Comparison of ENCODE assay signal across 18 cellular contexts in genomic region chr16:13999895-14000425, GRCh38.
DNase-seq lines count a peak whose midpoint lies in the region; ATAC-seq and TF ChIP-seq lines count a peak whose summit lies in the region.
"Had no signal": no experiment of that assay in that cellular context is flagged by ENCODE, and none has a peak within 500 bp of the region (broad histone marks: within the 10 kb centered on the region; RNA-seq: fewer than 3 reads in every experiment).

No MANE protein-coding gene starts in this region.

- H3K79me2 ChIP-seq in OCI-LY7 (ENCODE audit: insufficient read depth, low read depth, low read length) = no peaks in the 10 kb centered on the region

- H2AFZ ChIP-seq in OCI-LY7 (ENCODE audit: low read length) = peak overlapping the region; percentile 64

- peaks cover 2 to 12% (median 9%) of the 10 kb centered on the region in 3 donors for H3K4me1 Mint-ChIP-seq in CD8-positive, alpha-beta memory T cell
- peaks cover 63% of the 10 kb centered on the region for H3K4me1 Mint-ChIP-seq in nephron progenitor cell
- peaks cover 35% of the 10 kb centered on the region for H3K4me1 Mint-ChIP-seq in activated T-cell treated with anti-CD3 and anti-CD28 coated beads, Interleukin-2, amount 50 U/mL, for 72 hours (ENCODE audit: low read depth)

- H3K36me3 ChIP-seq in CD8-positive, alpha-beta memory T cell (ENCODE audit: insufficient read depth, low read length) = no peaks in the 10 kb centered on the region
- no peaks in the 10 kb centered on the region for H3K36me3 ChIP-seq in OCI-LY7 (ENCODE audit: insufficient read depth, low read length)
- H3K36me3 ChIP-seq: gastroesophageal sphincter, right lobe of liver had no signal

- no peaks in the 10 kb centered on the region for H3K36me3 Mint-ChIP-seq in CD8-positive, alpha-beta memory T cell
- no peaks in the 10 kb centered on the region for H3K36me3 Mint-ChIP-seq in nephron progenitor cell (ENCODE audit: low read depth)
- H3K36me3 Mint-ChIP-seq in activated T-cell treated with anti-CD3 and anti-CD28 coated beads, Interleukin-2, amount 50 U/mL, for 72 hours (ENCODE audit: insufficient read depth in 2 of 2) = no peaks in the 10 kb centered on the region

- TF ChIP-seq CTCF in OCI-LY7 (conservative IDR thresholded peaks at IDR 0.05; ENCODE audit: low read length) = no peak
- no peak for TF ChIP-seq CTCF in nephron progenitor cell (IDR thresholded peaks at IDR 0.05)

- no peaks in the 10 kb centered on the region for H3K9me3 ChIP-seq in CD8-positive, alpha-beta memory T cell (ENCODE audit: low read length)
- no peaks in the 10 kb centered on the region for H3K9me3 ChIP-seq in OCI-LY7 (ENCODE audit: low read length)
- H3K9me3 ChIP-seq: gastroesophageal sphincter, right lobe of liver had no signal

- no peaks in the 10 kb centered on the region for H3K4me1 ChIP-seq in CD8-positive, alpha-beta memory T cell (ENCODE audit: insufficient read depth, low read length)
- H3K4me1 ChIP-seq in OCI-LY7 (ENCODE audit: insufficient read depth, low read length, poor library complexity, severe bottlenecking) = peaks cover 40% of the 10 kb centered on the region

- peaks cover 15 to 28% of the 10 kb centered on the region in 2 donors for H3K27me3 Mint-ChIP-seq in CD8-positive, alpha-beta memory T cell
- H3K27me3 Mint-ChIP-seq in nephron progenitor cell (ENCODE audit: low read depth, poor library complexity) = peaks cover 10% of the 10 kb centered on the region
- H3K27me3 Mint-ChIP-seq in activated T-cell treated with anti-CD3 and anti-CD28 coated beads, Interleukin-2, amount 50 U/mL, for 72 hours (ENCODE audit: low read depth) = peaks cover 17% of the 10 kb centered on the region

- H4K20me1 ChIP-seq in OCI-LY7 (ENCODE audit: insufficient read depth, low read length) = no peaks in the 10 kb centered on the region

- POLR2A ChIA-PET in CD8-positive, alpha-beta memory T cell (lab: Charles Lee) = no interaction called here
- POLR2A ChIA-PET in OCI-LY7 (lab: Charles Lee) = no interaction called here

- no peak for ATAC-seq in GM18861 (IDR thresholded peaks at IDR 0.05; ENCODE audit: unreplicated experiment)
- no peak for ATAC-seq in activated T-cell treated with anti-CD3 and anti-CD28 coated beads, Interleukin-2, amount 50 U/mL, for 72 hours (replicated peaks in 1 of 2)
- ATAC-seq: gastroesophageal sphincter, right lobe of liver had no signal

- no peaks in the 10 kb centered on the region for H3K27me3 ChIP-seq in CD8-positive, alpha-beta memory T cell (ENCODE audit: insufficient read depth, low read length, poor library complexity, severe bottlenecking)
- H3K27me3 ChIP-seq: gastroesophageal sphincter, right lobe of liver had no signal

- intact Hi-C loops in OCI-LY7 (cut with micrococcal nuclease; ENCODE audit: unreplicated experiment) = loop anchor here (5.0 kb wide), 1 partner anchor 78 kb away; the partner anchor contains the start of gene ERCC4
- intact Hi-C loops in head of caudate nucleus (cut with DNase I) = loop anchor here (5.0 kb wide), 1 partner anchor 43 kb away; no protein-coding TSS in a partner anchor

- CTCF ChIA-PET in CD8-positive, alpha-beta memory T cell (lab: Charles Lee) = no interaction called here
- CTCF ChIA-PET in OCI-LY7 (lab: Charles Lee; ENCODE audit: unreplicated experiment) = no interaction called here

- H3K9me2 ChIP-seq in OCI-LY7 (ENCODE audit: insufficient read depth, low read length) = no peaks in the 10 kb centered on the region

- no peaks in the 10 kb centered on the region for H3K9me3 Mint-ChIP-seq in CD8-positive, alpha-beta memory T cell
- no peaks in the 10 kb centered on the region for H3K9me3 Mint-ChIP-seq in nephron progenitor cell
- peaks cover 0 to 2% of the 10 kb centered on the region in 2 donors for H3K9me3 Mint-ChIP-seq in activated T-cell treated with anti-CD3 and anti-CD28 coated beads, Interleukin-2, amount 50 U/mL, for 72 hours

- no TSS peak for BruUV-seq in OCI-LY7 (replicated peaks; lab: Mats Ljungman, UMichigan)

- peak overlapping the region; percentile 8; the same call in 1 of the 2 replicates for H3K4me2 ChIP-seq in OCI-LY7 (ENCODE audit: low read length)

- H3K27ac ChIP-seq in CD8-positive, alpha-beta memory T cell (ENCODE audit: low read depth, low read length) = peak overlapping the region; percentile 12
- H3K27ac ChIP-seq in OCI-LY7 (ENCODE audit: low read depth, low read length, poor library complexity, severe bottlenecking) = no peak overlapping the region
- H3K27ac ChIP-seq: epithelial cell of prostate, right lobe of liver had no signal

- H3K27ac Mint-ChIP-seq in CD8-positive, alpha-beta memory T cell = peak overlapping the region in 1 of 8 donors; percentile 68
- H3K27ac Mint-ChIP-seq in nephron progenitor cell = peak overlapping the region; percentile 32
- H3K27ac Mint-ChIP-seq in activated T-cell treated with anti-CD3 and anti-CD28 coated beads, Interleukin-2, amount 50 U/mL, for 72 hours = no peak overlapping the region

- no peak overlapping the region for H3K4me3 Mint-ChIP-seq in CD8-positive, alpha-beta memory T cell
- no peak overlapping the region for H3K4me3 Mint-ChIP-seq in nephron progenitor cell
- H3K4me3 Mint-ChIP-seq in activated T-cell treated with anti-CD3 and anti-CD28 coated beads, Interleukin-2, amount 50 U/mL, for 72 hours = no peak overlapping the region

- H3K4me3 ChIP-seq in CD8-positive, alpha-beta memory T cell (ENCODE audit: low read length) = no peak overlapping the region
- no peak overlapping the region for H3K4me3 ChIP-seq in OCI-LY7 (ENCODE audit: low read depth, low read length, poor library complexity, severe bottlenecking)
- H3K4me3 ChIP-seq: gastroesophageal sphincter, right lobe of liver had no signal

- no peak for DNase-seq in CD8-positive, alpha-beta memory T cell
- DNase-seq in OCI-LY7 (ENCODE audit: low spot score) (no peak), head of caudate nucleus (peak in 40 of 42 donors; percentile 27 to 90 (median 64)), nephron progenitor cell (no peak), HuH-7 (ENCODE audit: low spot score) (no peak), DMS79 treated with DMSO at 0.1 percent for 48 hours (lab: John Stamatoyannopoulos, UW) (no peak)
- DNase-seq in activated T-cell treated with anti-CD3 and anti-CD28 coated beads, Interleukin-2, amount 50 U/mL, for 72 hours = no peak
- DNase-seq: activated CD4-positive, CD25-positive, alpha-beta regulatory T cell; activated effector memory CD4-positive, alpha-beta T cell treated with Interleukin-2 at 50 U/mL for 16 hours; Calu3; mesenchymal stem cell; MM.1S; right lobe of liver; SHP77; stimulated activated CD4-positive, alpha-beta T cell treated with anti-CD3 and anti-CD28 coated beads, Interleukin-1b, Interleukin-23, amount 100 ng/mL, for 48 hours had no signal

Comparison
In these comparisons a context has a peak if more than half of its experiments do, and no peak if none do; other contexts are left out.
1. DNase-seq: peak in head of caudate nucleus (40 of 42); none in CD8-positive, alpha-beta memory T cell (0 of 5), OCI-LY7 (single experiment), nephron progenitor cell (single experiment), HuH-7 (single experiment), activated T-cell treated with anti-CD3 and anti-CD28 coated beads, Interleukin-2, amount 50 U/mL, for 72 hours (0 of 2) and DMS79 treated with DMSO at 0.1 percent for 48 hours (single experiment).